Comparison of ENCODE assay signal across 25 cellular contexts in genomic region chr10:6011558-6011957, GRCh38. TPM values are rescaled to one million over a fixed set of nuclear protein-coding genes. Genes with fewer than 3 reads are reported as not detected.
DNase-seq lines count a peak whose midpoint lies in the region; ATAC-seq and TF ChIP-seq lines count a peak whose summit lies in the region.
"Had no signal": no experiment of that assay in that cellular context is flagged by ENCODE, and none has a peak within 500 bp of the region (broad histone marks: within the 10 kb centered on the region; RNA-seq: fewer than 3 reads in every experiment).

No MANE protein-coding gene starts in this region.

- no peaks in the 10 kb centered on the region for H3K27me3 Mint-ChIP-seq in activated T-cell treated with anti-CD3 and anti-CD28 coated beads, Interleukin-2, amount 50 U/mL, for 24 hours
- H3K27me3 Mint-ChIP-seq in activated T-cell treated with anti-CD3 and anti-CD28 coated beads, Interleukin-2, amount 50 U/mL, for 4 hours (ENCODE audit: low read depth): no peaks in the 10 kb centered on the region
- no peaks in the 10 kb centered on the region for H3K27me3 Mint-ChIP-seq in CD4-positive, alpha-beta memory T cell
- H3K27me3 Mint-ChIP-seq in activated CD8-positive, alpha-beta T cell treated with anti-CD3 and anti-CD28 coated beads for 36 hours: peaks cover 2% of the 10 kb centered on the region
- no peaks in the 10 kb centered on the region for H3K27me3 Mint-ChIP-seq in memory B cell
- H3K27me3 Mint-ChIP-seq: B cell; dendritic cell treated with granulocyte-macrophage colony-stimulating factor and Interleukin-4, amounts not matched to agents 40 ng/mL and 50 ng/mL, for 4 days had no signal

- POLR2A ChIA-PET in CD4-positive, alpha-beta memory T cell (lab: Charles Lee; ENCODE audit: partially characterized antibody): interaction anchor here (4.5 kb wide), 1 partner anchor 40 kb away, joined by 56 read pairs; no protein-coding TSS in a partner anchor
- POLR2A ChIA-PET in activated CD8-positive, alpha-beta T cell treated with anti-CD3 and anti-CD28 coated beads for 36 hours (lab: Charles Lee): interaction anchor here (1.2 to 3.1 kb wide), 4 partner anchors 11 to 193 kb away, joined by 3 to 11 read pairs (median 3); partner anchors contain the start of gene IL15RA

- H3K4me2 ChIP-seq in smooth muscle cell: no peak overlapping the region

- no peak for TF ChIP-seq CTCF in activated CD8-positive, alpha-beta T cell treated with anti-CD3 and anti-CD28 coated beads for 36 hours (IDR thresholded peaks at IDR 0.05)
- TF ChIP-seq CTCF in smooth muscle cell (IDR thresholded peaks at IDR 0.05; ENCODE audit: borderline replicate concordance, insufficient read depth, poor library complexity, severe bottlenecking): no peak

- DNase-seq in activated T-cell treated with anti-CD3 and anti-CD28 coated beads, Interleukin-2, amount 50 U/mL, for 24 hours: no peak
- DNase-seq in activated T-cell treated with anti-CD3 and anti-CD28 coated beads, Interleukin-2, amount 50 U/mL, for 4 hours: no peak
- no peak for DNase-seq in CD4-positive, alpha-beta memory T cell
- no peak for DNase-seq in activated CD8-positive, alpha-beta T cell treated with anti-CD3 and anti-CD28 coated beads for 36 hours
- DNase-seq in memory B cell (ENCODE audit: low spot score in 2 of 2): no peak
- DNase-seq in foreskin melanocyte: no peak
- no peak for DNase-seq in smooth muscle cell (lab: John Stamatoyannopoulos, UW; ENCODE audit: unreplicated experiment)
- DNase-seq: ACHN, Calu3, DMS79, erythroblast, left colon, mammary epithelial cell, NCI-H1048, NCI-H1694 treated with DMSO at 0.1 percent for 48 hours, SIG-M5 had no signal

- WGBS in smooth muscle cell (ENCODE audit: low lambda C conversion rate): 97% methylated on average over 8 of the region's 8 CpGs

- H3K4me1 Mint-ChIP-seq in activated T-cell treated with anti-CD3 and anti-CD28 coated beads, Interleukin-2, amount 50 U/mL, for 24 hours (ENCODE audit: low read depth): peaks cover 63% of the 10 kb centered on the region
- H3K4me1 Mint-ChIP-seq in activated T-cell treated with anti-CD3 and anti-CD28 coated beads, Interleukin-2, amount 50 U/mL, for 4 hours (ENCODE audit: low read depth): peaks cover 48% of the 10 kb centered on the region
- H3K4me1 Mint-ChIP-seq in CD4-positive, alpha-beta memory T cell: peaks cover 11 to 36% (median 19%) of the 10 kb centered on the region in 4 donors
- H3K4me1 Mint-ChIP-seq in activated CD8-positive, alpha-beta T cell treated with anti-CD3 and anti-CD28 coated beads for 36 hours (ENCODE audit: low read depth): peaks cover 52% of the 10 kb centered on the region
- H3K4me1 Mint-ChIP-seq in memory B cell: peaks cover 4% of the 10 kb centered on the region

- H3K9me3 ChIP-seq in CD4-positive, alpha-beta memory T cell (ENCODE audit: control insufficient read depth in 1 of 2, low read length in 2 of 2): no peaks in the 10 kb centered on the region
- H3K9me3 ChIP-seq in smooth muscle cell (replicated peaks; ENCODE audit: low read depth): no peaks in the 10 kb centered on the region
- H3K9me3 ChIP-seq: suprapubic skin had no signal

- no peak overlapping the region for H3K4me3 Mint-ChIP-seq in activated T-cell treated with anti-CD3 and anti-CD28 coated beads, Interleukin-2, amount 50 U/mL, for 24 hours
- no peak overlapping the region for H3K4me3 Mint-ChIP-seq in activated T-cell treated with anti-CD3 and anti-CD28 coated beads, Interleukin-2, amount 50 U/mL, for 4 hours
- H3K4me3 Mint-ChIP-seq in CD4-positive, alpha-beta memory T cell: peak overlapping the region in 1 of 8 donors; percentile 33
- H3K4me3 Mint-ChIP-seq in activated CD8-positive, alpha-beta T cell treated with anti-CD3 and anti-CD28 coated beads for 36 hours: peak overlapping the region; percentile 31
- H3K4me3 Mint-ChIP-seq in memory B cell: no peak overlapping the region
- H3K4me3 Mint-ChIP-seq: B cell; dendritic cell treated with granulocyte-macrophage colony-stimulating factor and Interleukin-4, amounts not matched to agents 40 ng/mL and 50 ng/mL, for 4 days; stimulated activated memory B cell treated with anti-CD40 and anti-IgM and Interleukin-4, amounts not matched to agents 10 μg/mL and 1 μg/mL and 100 μg/mL, for 72 hours had no signal

- H3K27me3 ChIP-seq in CD4-positive, alpha-beta memory T cell (ENCODE audit: insufficient read depth, low read length): no peaks in the 10 kb centered on the region
- no peaks in the 10 kb centered on the region for H3K27me3 ChIP-seq in smooth muscle cell (ENCODE audit: low read depth)
- H3K27me3 ChIP-seq: suprapubic skin had no signal

- H3F3A ChIP-seq in smooth muscle cell (ENCODE audit: low read depth): no peaks in the 10 kb centered on the region

- no peak for ATAC-seq in activated T-cell treated with anti-CD3 and anti-CD28 coated beads, Interleukin-2, amount 50 U/mL, for 4 hours
- ATAC-seq in activated CD8-positive, alpha-beta T cell treated with anti-CD3 and anti-CD28 coated beads for 36 hours: peak; percentile 8
- no peak for ATAC-seq in memory B cell (ENCODE audit: low read depth)
- ATAC-seq: left colon; stimulated activated memory B cell treated with anti-CD40 and anti-IgM and Interleukin-4, amounts not matched to agents 10 μg/mL and 1 μg/mL and 100 μg/mL, for 72 hours had no signal

- no peak overlapping the region for H3K4me3 ChIP-seq in CD4-positive, alpha-beta memory T cell (ENCODE audit: low read length in 2 of 2)
- H3K4me3 ChIP-seq in smooth muscle cell: no peak overlapping the region
- H3K4me3 ChIP-seq: suprapubic skin had no signal

- no peaks in the 10 kb centered on the region for H3K36me3 ChIP-seq in CD4-positive, alpha-beta memory T cell (ENCODE audit: insufficient read depth, low read length)
- H3K36me3 ChIP-seq in smooth muscle cell (ENCODE audit: low read depth): no peaks in the 10 kb centered on the region
- H3K36me3 ChIP-seq: suprapubic skin had no signal

- CTCF ChIA-PET in CD4-positive, alpha-beta memory T cell (lab: Charles Lee; ENCODE audit: partially characterized antibody): interaction anchor here (1.2 to 10.3 kb wide), 3 partner anchors 39 to 75 kb away, joined by 4 to 127 read pairs (median 106); no protein-coding TSS in a partner anchor
- CTCF ChIA-PET in activated CD8-positive, alpha-beta T cell treated with anti-CD3 and anti-CD28 coated beads for 36 hours (lab: Charles Lee): no interaction called here

- no peak overlapping the region for H3K9ac ChIP-seq in smooth muscle cell (ENCODE audit: low read depth)

- peak overlapping the region; percentile 74 for H3K27ac Mint-ChIP-seq in activated T-cell treated with anti-CD3 and anti-CD28 coated beads, Interleukin-2, amount 50 U/mL, for 24 hours
- H3K27ac Mint-ChIP-seq in CD4-positive, alpha-beta memory T cell: peak overlapping the region in 5 of 7 donors; percentile 7 to 89 (median 62)
- peak overlapping the region; percentile 55 for H3K27ac Mint-ChIP-seq in activated CD8-positive, alpha-beta T cell treated with anti-CD3 and anti-CD28 coated beads for 36 hours
- peak overlapping the region; percentile 31 for H3K27ac Mint-ChIP-seq in memory B cell
- H3K27ac Mint-ChIP-seq: B cell; dendritic cell treated with granulocyte-macrophage colony-stimulating factor and Interleukin-4, amounts not matched to agents 40 ng/mL and 50 ng/mL, for 4 days; IgD-negative memory B cell; stimulated activated memory B cell treated with anti-CD40 and anti-IgM and Interleukin-4, amounts not matched to agents 10 μg/mL and 1 μg/mL and 100 μg/mL, for 72 hours had no signal

- peaks cover 58% of the 10 kb centered on the region for H3K36me3 Mint-ChIP-seq in activated T-cell treated with anti-CD3 and anti-CD28 coated beads, Interleukin-2, amount 50 U/mL, for 24 hours (ENCODE audit: low read depth)
- peaks cover 45% of the 10 kb centered on the region for H3K36me3 Mint-ChIP-seq in activated T-cell treated with anti-CD3 and anti-CD28 coated beads, Interleukin-2, amount 50 U/mL, for 4 hours (ENCODE audit: insufficient read depth)
- H3K36me3 Mint-ChIP-seq in CD4-positive, alpha-beta memory T cell: peaks cover 13 to 37% of the 10 kb centered on the region in 2 donors
- H3K36me3 Mint-ChIP-seq in activated CD8-positive, alpha-beta T cell treated with anti-CD3 and anti-CD28 coated beads for 36 hours (ENCODE audit: low read depth): peaks cover 67% of the 10 kb centered on the region
- H3K36me3 Mint-ChIP-seq in memory B cell: peaks cover 6% of the 10 kb centered on the region

- no peak overlapping the region for H2AFZ ChIP-seq in smooth muscle cell (ENCODE audit: low read depth)

- H3K9me3 Mint-ChIP-seq in activated T-cell treated with anti-CD3 and anti-CD28 coated beads, Interleukin-2, amount 50 U/mL, for 24 hours: no peaks in the 10 kb centered on the region
- peaks cover 5% of the 10 kb centered on the region for H3K9me3 Mint-ChIP-seq in activated T-cell treated with anti-CD3 and anti-CD28 coated beads, Interleukin-2, amount 50 U/mL, for 4 hours
- H3K9me3 Mint-ChIP-seq in CD4-positive, alpha-beta memory T cell: peaks cover 0 to 3% (median 0%) of the 10 kb centered on the region in 8 donors
- peaks cover 20% of the 10 kb centered on the region for H3K9me3 Mint-ChIP-seq in activated CD8-positive, alpha-beta T cell treated with anti-CD3 and anti-CD28 coated beads for 36 hours
- no peaks in the 10 kb centered on the region for H3K9me3 Mint-ChIP-seq in memory B cell
- H3K9me3 Mint-ChIP-seq: stimulated activated memory B cell treated with anti-CD40 and anti-IgM and Interleukin-4, amounts not matched to agents 10 μg/mL and 1 μg/mL and 100 μg/mL, for 72 hours had no signal

- H3K79me2 ChIP-seq in smooth muscle cell (ENCODE audit: low read depth): no peaks in the 10 kb centered on the region

- H3K27ac ChIP-seq in CD4-positive, alpha-beta memory T cell (ENCODE audit: low read depth, low read length): no peak overlapping the region
- H3K27ac ChIP-seq in smooth muscle cell (ENCODE audit: low read depth): no peak overlapping the region
- H3K27ac ChIP-seq: suprapubic skin had no signal

- H3K4me1 ChIP-seq in CD4-positive, alpha-beta memory T cell (ENCODE audit: insufficient read depth, low read length): peaks cover 23% of the 10 kb centered on the region
- H3K4me1 ChIP-seq in smooth muscle cell (ENCODE audit: low read depth): no peaks in the 10 kb centered on the region

- intact Hi-C loops in CD4-positive, alpha-beta memory T cell (cut with micrococcal nuclease): loop anchor here (5.0 kb wide), 1 partner anchor 151 kb away; no protein-coding TSS in a partner anchor
- intact Hi-C loops in activated CD8-positive, alpha-beta T cell treated with anti-CD3 and anti-CD28 coated beads for 36 hours (cut with micrococcal nuclease): no loop called here

- H4K20me1 ChIP-seq in smooth muscle cell (ENCODE audit: low read depth): no peaks in the 10 kb centered on the region

RNA-seq across cellular contexts. Expression of gene IL15RA, which starts 34.2 kb away (rescaled TPM):
- 10 to 100 TPM; 41.5 to 42.4 (median 41.9) TPM for total RNA-seq in activated T-cell treated with anti-CD3 and anti-CD28 coated beads, Interleukin-2, amount 50 U/mL, for 4 hours
- total RNA-seq in CD4-positive, alpha-beta memory T cell: 10 to 100 TPM; 11.1 to 14.7 TPM
- 10 to 100 TPM; 17.4 to 20.0 TPM for polyA plus RNA-seq in CD4-positive, alpha-beta memory T cell
- total RNA-seq in activated CD8-positive, alpha-beta T cell treated with anti-CD3 and anti-CD28 coated beads for 36 hours: 10 to 100 TPM; 23.5 to 25.1 TPM
- total RNA-seq in smooth muscle cell: 0.54 TPM in 1 of 2 replicates, not detected in the other
- polyA plus RNA-seq in smooth muscle cell: 0.23 and 1.3 TPM in 2 replicates
- polyA plus RNA-seq: neural cell had no signal

RNA-seq across cellular contexts. Expression of gene IL2RA, which starts 50.6 kb away (rescaled TPM):
- 100 to 1,000 TPM; 639 to 698 (median 653) TPM for total RNA-seq in activated T-cell treated with anti-CD3 and anti-CD28 coated beads, Interleukin-2, amount 50 U/mL, for 4 hours
- 10 to 100 TPM; 15.1 to 17.1 TPM for total RNA-seq in CD4-positive, alpha-beta memory T cell
- polyA plus RNA-seq in CD4-positive, alpha-beta memory T cell: 10 to 100 TPM; 23.7 to 29.9 TPM
- total RNA-seq in activated CD8-positive, alpha-beta T cell treated with anti-CD3 and anti-CD28 coated beads for 36 hours: 100 to 1,000 TPM; 868 to 874 TPM
- not detected in 2 replicates for total RNA-seq in smooth muscle cell
- not detected in 2 replicates for polyA plus RNA-seq in smooth muscle cell
- total RNA-seq: Calu3, HT-29, mammary epithelial cell, NCI-H460, osteocyte had no signal
- polyA plus RNA-seq: mammary epithelial cell, neural cell had no signal

Comparison
In these comparisons a context has a peak if more than half of its experiments do, and no peak if none do; other contexts are left out.
1. RNA of gene IL2RA, which starts 50.6 kb away (total RNA-seq): 868 to 874 TPM in activated CD8-positive, alpha-beta T cell treated with anti-CD3 and anti-CD28 coated beads for 36 hours and 639 to 698 TPM in activated T-cell treated with anti-CD3 and anti-CD28 coated beads, Interleukin-2, amount 50 U/mL, for 4 hours; 15.1 to 17.1 TPM in CD4-positive, alpha-beta memory T cell and not detected in smooth muscle cell; every median in the first group is over 10 times any median in the second.
2. Peak in every context shown above with its lines, with median percentiles within 50 percentile points of each other: H3K27ac Mint-ChIP-seq.